In genomic region chr14:96792003-96792402, GRCh38 we compare ENCODE assay signal across 22 cellular contexts. TPM values are rescaled to one million over a fixed set of nuclear protein-coding genes. Genes with fewer than 3 reads are reported as not detected.
DNase-seq lines count a peak whose midpoint lies in the region; ATAC-seq and TF ChIP-seq lines count a peak whose summit lies in the region.
"Had no signal": no experiment of that assay in that cellular context is flagged by ENCODE, and none has a peak within 500 bp of the region (broad histone marks: within the 10 kb centered on the region; RNA-seq: fewer than 3 reads in every experiment).

No MANE protein-coding gene starts in this region.

- H3K9me3 ChIP-seq in MG63: no peaks in the 10 kb centered on the region
- no peaks in the 10 kb centered on the region for H3K9me3 ChIP-seq in adrenal gland (replicated peaks in 1 of 3)

- no peaks in the 10 kb centered on the region for H3K9me3 Mint-ChIP-seq in activated T-helper 2 cell treated with anti-CD3 and anti-CD28 coated beads, Interferon-gamma antibody, Interleukin-2, Interleukin-4, amounts not matched to agents 10 μg/mL and 5 μg/mL and 100 μg/mL, durations not matched to agents 14 hours and 24 hours and 36 hours
- H3K9me3 Mint-ChIP-seq: CD14-positive monocyte had no signal

- peaks cover 12% of the 10 kb centered on the region for H3K4me1 Mint-ChIP-seq in activated T-helper 2 cell treated with anti-CD3 and anti-CD28 coated beads, Interferon-gamma antibody, Interleukin-2, Interleukin-4, amounts not matched to agents 10 μg/mL and 5 μg/mL and 100 μg/mL, durations not matched to agents 14 hours and 24 hours and 36 hours (ENCODE audit: low read depth)

- H3K4me1 ChIP-seq in adrenal gland (replicated peaks in 1 of 2): no peaks in the 10 kb centered on the region

- no peak overlapping the region for H3K27ac Mint-ChIP-seq in activated T-helper 2 cell treated with anti-CD3 and anti-CD28 coated beads, Interferon-gamma antibody, Interleukin-2, Interleukin-4, amounts not matched to agents 10 μg/mL and 5 μg/mL and 100 μg/mL, durations not matched to agents 14 hours and 24 hours and 36 hours
- H3K27ac Mint-ChIP-seq: B cell had no signal

- H3K36me3 ChIP-seq in MG63: no peaks in the 10 kb centered on the region
- H3K36me3 ChIP-seq in adrenal gland (replicated peaks in 1 of 2): no peaks in the 10 kb centered on the region

- no peak for TF ChIP-seq POLR2A in adrenal gland (IDR thresholded peaks at IDR 0.05)

- WGBS in adrenal gland, 4 donors: 40 to 67% (median 47%) methylated on average over 5 of the region's 5 CpGs

- TF ChIP-seq CTCF in adrenal gland (IDR thresholded peaks at IDR 0.05) (no peak), fibroblast of mammary gland (conservative IDR thresholded peaks at IDR 0.05; ENCODE audit: control insufficient read depth, insufficient read depth, low read depth, low read length) (no peak)

- intact Hi-C loops in adrenal gland (cut with DNase I): no loop called here
- intact Hi-C loops in activated T-helper 2 cell treated with anti-CD3 and anti-CD28 coated beads, Interferon-gamma antibody, Interleukin-2, Interleukin-4, amounts not matched to agents 10 μg/mL and 5 μg/mL and 100 μg/mL, durations not matched to agents 14 hours and 24 hours and 36 hours (cut with micrococcal nuclease): no loop called here

- no peak overlapping the region for H3K4me3 ChIP-seq in MG63
- H3K4me3 ChIP-seq in adrenal gland: no peak overlapping the region
- no peak overlapping the region for H3K4me3 ChIP-seq in fibroblast of mammary gland (ENCODE audit: control insufficient read depth, low read depth, low read length)
- H3K4me3 ChIP-seq: GM23248 had no signal

- no peak overlapping the region for H3K27ac ChIP-seq in adrenal gland
- H3K27ac ChIP-seq: GM23248 had no signal

- no peak for ATAC-seq in HG03432 (IDR thresholded peaks at IDR 0.05; ENCODE audit: unreplicated experiment)

- DNase-seq in Daoy (ENCODE audit: low read depth) (peak; percentile 88), MG63 (peak; percentile 37), adrenal gland (peak in 5 of 7 donors; percentile 24 to 75 (median 65)), fibroblast of mammary gland (ENCODE audit: low read depth) (peak; percentile 16), inferior parietal cortex (ENCODE audit: extremely low spot score) (no peak), NCI-H82 (lab: John Stamatoyannopoulos, UW) (no peak)
- DNase-seq in activated T-helper 2 cell treated with anti-CD3 and anti-CD28 coated beads, Interferon-gamma antibody, Interleukin-2, Interleukin-4, amounts not matched to agents 10 μg/mL and 5 μg/mL and 100 μg/mL, durations not matched to agents 14 hours and 24 hours and 36 hours (ENCODE audit: low spot score): no peak
- DNase-seq: DMS79, GM23248, HCEC 1CT, Kasumi-1, NCI-H1092, NCI-H1436, NCI-H1930, NCI-H2227 treated with DMSO at 0.1 percent for 48 hours, NCI-H524, NCI-H774, RPMI8226, SHP77 had no signal

- no peaks in the 10 kb centered on the region for H3K27me3 ChIP-seq in MG63
- H3K27me3 ChIP-seq in adrenal gland: no peaks in the 10 kb centered on the region

- H3K36me3 Mint-ChIP-seq in activated T-helper 2 cell treated with anti-CD3 and anti-CD28 coated beads, Interferon-gamma antibody, Interleukin-2, Interleukin-4, amounts not matched to agents 10 μg/mL and 5 μg/mL and 100 μg/mL, durations not matched to agents 14 hours and 24 hours and 36 hours (ENCODE audit: low read depth): no peaks in the 10 kb centered on the region
- H3K36me3 Mint-ChIP-seq: CD14-positive monocyte had no signal

- peaks cover 17% of the 10 kb centered on the region for H3K27me3 Mint-ChIP-seq in activated T-helper 2 cell treated with anti-CD3 and anti-CD28 coated beads, Interferon-gamma antibody, Interleukin-2, Interleukin-4, amounts not matched to agents 10 μg/mL and 5 μg/mL and 100 μg/mL, durations not matched to agents 14 hours and 24 hours and 36 hours (ENCODE audit: low read depth)

- no peak overlapping the region for H3K4me3 Mint-ChIP-seq in activated T-helper 2 cell treated with anti-CD3 and anti-CD28 coated beads, Interferon-gamma antibody, Interleukin-2, Interleukin-4, amounts not matched to agents 10 μg/mL and 5 μg/mL and 100 μg/mL, durations not matched to agents 14 hours and 24 hours and 36 hours (ENCODE audit: low read depth)
- H3K4me3 Mint-ChIP-seq: B cell had no signal

RNA-seq across cellular contexts. Expression of gene VRK1, which starts 5.2 kb away (rescaled TPM):
- total RNA-seq in Daoy (2014; rRNA removed; shearing (Covaris generic)): 146 TPM in 2 replicates
- total RNA-seq in MG63 (2014; rRNA removed; shearing (Covaris generic); ENCODE audit: low replicate concordance): 34.0 and 74.9 TPM in 2 replicates
- total RNA-seq in adrenal gland: 10 to 100 TPM in 2 of 8 donors, 1 to 10 TPM in 6; 2.9 to 25.5 (median 6.8) TPM
- 1 to 10 TPM; 5.6 to 7.7 (median 6.8) TPM for polyA plus RNA-seq in adrenal gland
- total RNA-seq in activated T-helper 2 cell treated with anti-CD3 and anti-CD28 coated beads, Interferon-gamma antibody, Interleukin-2, Interleukin-4, amounts not matched to agents 10 μg/mL and 5 μg/mL and 100 μg/mL, durations not matched to agents 14 hours and 24 hours and 36 hours: 67.8 and 70.4 TPM in 2 replicates

Comparison
In these comparisons a context has a peak if more than half of its experiments do, and no peak if none do; other contexts are left out.
1. DNase-seq: peak in Daoy (single experiment), MG63 (single experiment), adrenal gland (5 of 7) and fibroblast of mammary gland (single experiment); none in inferior parietal cortex (single experiment), NCI-H82 (single experiment) and activated T-helper 2 cell treated with anti-CD3 and anti-CD28 coated beads, Interferon-gamma antibody, Interleukin-2, Interleukin-4, amounts not matched to agents 10 μg/mL and 5 μg/mL and 100 μg/mL, durations not matched to agents 14 hours and 24 hours and 36 hours (single experiment).